In the genomic region with DNA sequence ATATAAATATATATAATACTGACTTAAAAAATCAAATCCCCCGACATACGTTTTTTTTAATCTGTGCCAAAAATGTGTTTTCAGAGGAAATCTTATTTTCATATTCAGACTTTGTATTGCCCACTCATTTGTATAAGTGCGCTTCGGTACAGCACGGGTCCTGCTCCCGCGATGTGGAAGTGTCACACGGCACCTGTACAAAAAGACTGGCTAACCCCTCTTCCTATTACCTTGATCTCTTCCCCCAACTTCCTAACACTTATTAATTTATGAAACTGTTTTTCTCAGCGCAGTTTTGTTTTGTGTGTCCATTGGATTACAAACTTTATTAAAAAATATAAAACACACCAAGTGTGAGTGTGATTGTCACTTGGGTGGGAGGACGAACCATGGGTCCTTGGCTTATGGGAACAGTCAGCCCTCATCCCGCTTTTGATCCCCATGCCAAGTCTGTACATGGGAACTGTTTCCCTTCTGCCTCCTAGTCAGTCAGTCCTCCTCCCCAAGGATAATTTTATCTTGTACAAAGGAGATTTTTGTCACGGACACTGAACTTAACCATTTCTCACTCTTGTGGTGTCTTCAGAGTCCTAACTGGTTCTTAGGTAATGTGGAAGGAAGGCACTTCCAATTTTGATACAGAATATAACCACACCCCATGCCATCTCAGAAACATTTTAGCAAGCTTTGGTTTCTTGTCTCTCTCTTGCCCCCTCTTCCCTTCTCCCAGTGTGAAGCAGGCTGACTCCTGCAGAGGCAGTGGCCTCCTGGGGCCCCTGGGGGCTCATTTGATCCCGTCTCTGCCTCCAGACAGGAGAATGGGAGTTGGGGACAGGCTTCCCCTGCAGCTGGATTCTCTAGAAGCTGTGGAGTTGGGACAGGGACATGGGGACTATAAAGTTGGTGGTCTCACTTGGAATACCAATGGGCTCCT, we compare ENCODE assay signal across 15 cellular contexts. TPM values are rescaled to one million over a fixed set of nuclear protein-coding genes. Genes with fewer than 3 reads are reported as not detected.
A peak's percentile ranks its signal among the peaks of the same experiment; 100 is the strongest.
DNase-seq lines count a peak whose midpoint lies in the region; ATAC-seq and TF ChIP-seq lines count a peak whose summit lies in the region.
"Had no signal": no experiment of that assay in that cellular context is flagged by ENCODE, and none has a peak within 500 bp of the region (broad histone marks: within the 10 kb centered on the region; RNA-seq: fewer than 3 reads in every experiment).

No MANE protein-coding gene starts in this region.

- H3K27me3 Mint-ChIP-seq in effector memory CD8-positive, alpha-beta T cell = no peaks in the 10 kb centered on the region
- no peaks in the 10 kb centered on the region for H3K27me3 Mint-ChIP-seq in stimulated activated naive B cell treated with anti-CD40 and anti-IgM and Interleukin-4, amounts not matched to agents 10 μg/mL and 1 μg/mL and 100 μg/mL, for 72 hours
- no peaks in the 10 kb centered on the region for H3K27me3 Mint-ChIP-seq in H9 (ENCODE audit: low read depth)
- H3K27me3 Mint-ChIP-seq: activated CD4-positive, alpha-beta T cell treated with anti-CD3 and anti-CD28 coated beads, Interleukin-2, amount 10 ng/mL, durations not matched to agents 24 days and 14 days; CD4-positive, CD25-positive, alpha-beta regulatory T cell had no signal

- no peak overlapping the region for H2BK120ac ChIP-seq in H9 (ENCODE audit: low read depth, low read length, poor library complexity, severe bottlenecking)

- H2AK5ac ChIP-seq in H9 (ENCODE audit: insufficient read length, low read length) = no peak overlapping the region

- H4K5ac ChIP-seq in H9 (ENCODE audit: insufficient read length, low read depth, low read length) = no peak overlapping the region

- H3K36me3 Mint-ChIP-seq in effector memory CD8-positive, alpha-beta T cell (ENCODE audit: insufficient read depth) = peaks cover 52% of the 10 kb centered on the region
- peaks cover 43 to 58% of the 10 kb centered on the region in 2 donors for H3K36me3 Mint-ChIP-seq in stimulated activated naive B cell treated with anti-CD40 and anti-IgM and Interleukin-4, amounts not matched to agents 10 μg/mL and 1 μg/mL and 100 μg/mL, for 72 hours
- peaks cover 24 to 66% (median 56%) of the 10 kb centered on the region in 3 experiments for H3K36me3 Mint-ChIP-seq in H9 (ENCODE audit: insufficient read depth in 1 of 3, low read depth in 3 of 3)

- no peaks in the 10 kb centered on the region for H3K79me1 ChIP-seq in H9 (ENCODE audit: insufficient read depth, low read depth, low read length, poor library complexity, severe bottlenecking)

- H2BK12ac ChIP-seq in H9 (ENCODE audit: insufficient read length, low read depth, low read length) = no peak overlapping the region

- no peak for TF ChIP-seq CTCF in VCaP (conservative IDR thresholded peaks at IDR 0.05)
- TF ChIP-seq CTCF in H9 (conservative IDR thresholded peaks at IDR 0.05) = no peak

- no peak overlapping the region for H3T11ph ChIP-seq in H9 (ENCODE audit: low read length)

- H2BK20ac ChIP-seq in H9 (ENCODE audit: low read depth, low read length, poor library complexity, severe bottlenecking) = no peak overlapping the region

- no peaks in the 10 kb centered on the region for H3K9me3 ChIP-seq in H9 (ENCODE audit: control insufficient read depth, low read depth, low read length)
- H3K9me3 ChIP-seq: left ventricle myocardium inferior had no signal

- H3K27ac Mint-ChIP-seq in effector memory CD8-positive, alpha-beta T cell = peak overlapping the region; percentile 15 to 71
- peak overlapping the region; percentile 83 for H3K27ac Mint-ChIP-seq in stimulated activated naive B cell treated with anti-CD40 and anti-IgM and Interleukin-4, amounts not matched to agents 10 μg/mL and 1 μg/mL and 100 μg/mL, for 72 hours
- H3K27ac Mint-ChIP-seq in H9 = no peak overlapping the region; a peak in 2 of 7 replicates

- H3K18ac ChIP-seq in H9 (ENCODE audit: insufficient read length, low read depth, low read length) = no peak overlapping the region

- H3K4me1 Mint-ChIP-seq in effector memory CD8-positive, alpha-beta T cell (ENCODE audit: low read depth in 2 of 2) = no peaks in the 10 kb centered on the region
- peaks cover 11 to 16% of the 10 kb centered on the region in 2 donors for H3K4me1 Mint-ChIP-seq in stimulated activated naive B cell treated with anti-CD40 and anti-IgM and Interleukin-4, amounts not matched to agents 10 μg/mL and 1 μg/mL and 100 μg/mL, for 72 hours
- peaks cover 5 to 6% of the 10 kb centered on the region in 2 experiments for H3K4me1 Mint-ChIP-seq in H9

- H2BK15ac ChIP-seq in H9 (ENCODE audit: low read depth, low read length) = no peak overlapping the region

- H3K4me3 Mint-ChIP-seq in effector memory CD8-positive, alpha-beta T cell = no peak overlapping the region
- H3K4me3 Mint-ChIP-seq in stimulated activated naive B cell treated with anti-CD40 and anti-IgM and Interleukin-4, amounts not matched to agents 10 μg/mL and 1 μg/mL and 100 μg/mL, for 72 hours = no peak overlapping the region
- no peak overlapping the region for H3K4me3 Mint-ChIP-seq in H9
- H3K4me3 Mint-ChIP-seq: activated CD4-positive, alpha-beta T cell treated with anti-CD3 and anti-CD28 coated beads, Interleukin-2, amount 10 ng/mL, durations not matched to agents 24 days and 14 days; activated T-cell treated with anti-CD3 and anti-CD28 coated beads, Interleukin-2, amount 50 U/mL, for 4 hours; CD4-positive, CD25-positive, alpha-beta regulatory T cell had no signal

- H3K4me1 ChIP-seq in H9 (ENCODE audit: insufficient read depth, low read length) = no peaks in the 10 kb centered on the region

- H3K4me2 ChIP-seq in H9 (ENCODE audit: insufficient read depth, insufficient read length, low read length) = no peak overlapping the region

- no peak overlapping the region for H4K91ac ChIP-seq in H9 (ENCODE audit: insufficient read length, low read depth, low read length)

- peak; percentile 50 for DNase-seq in activated CD8-positive, alpha-beta memory T cell treated with anti-CD3 and anti-CD28 coated beads, Interleukin-2, amount 50 U/mL, for 48 hours
- DNase-seq in activated CD8-positive, alpha-beta memory T cell treated with anti-CD3 and anti-CD28 coated beads for 24 hours = no peak
- DNase-seq in effector memory CD8-positive, alpha-beta T cell = no peak
- DNase-seq in stimulated activated naive B cell treated with anti-CD40 and anti-IgM and Interleukin-4, amounts not matched to agents 10 μg/mL and 1 μg/mL and 100 μg/mL, for 72 hours = no peak
- DNase-seq in H9 (no peak), SIG-M5 (lab: John Stamatoyannopoulos, UW) (no peak)
- DNase-seq: activated CD4-positive, alpha-beta T cell treated with anti-CD3 and anti-CD28 coated beads, Interleukin-2, amount 10 ng/mL, durations not matched to agents 24 days and 14 days; activated T-cell treated with anti-CD3 and anti-CD28 coated beads, Interleukin-2, amount 50 U/mL, for 4 hours; CD4-positive, CD25-positive, alpha-beta regulatory T cell; left ventricle myocardium inferior; NCI-H1694 treated with DMSO at 0.1 percent for 48 hours; NCI-H510A; T-helper 9 cell had no signal

- no peaks in the 10 kb centered on the region for H3K23me2 ChIP-seq in H9 (ENCODE audit: insufficient read length, low read depth, low read length, poor library complexity, severe bottlenecking)

- H3K23ac ChIP-seq in H9 (ENCODE audit: insufficient read length, low read depth, low read length) = no peak overlapping the region

- no peaks in the 10 kb centered on the region for H3K9me3 Mint-ChIP-seq in effector memory CD8-positive, alpha-beta T cell
- H3K9me3 Mint-ChIP-seq in stimulated activated naive B cell treated with anti-CD40 and anti-IgM and Interleukin-4, amounts not matched to agents 10 μg/mL and 1 μg/mL and 100 μg/mL, for 72 hours = no peaks in the 10 kb centered on the region
- H3K9me3 Mint-ChIP-seq in H9 = no peaks in the 10 kb centered on the region
- H3K9me3 Mint-ChIP-seq: activated CD4-positive, alpha-beta T cell treated with anti-CD3 and anti-CD28 coated beads, Interleukin-2, amount 10 ng/mL, durations not matched to agents 24 days and 14 days; activated T-cell treated with anti-CD3 and anti-CD28 coated beads, Interleukin-2, amount 50 U/mL, for 4 hours; CD4-positive, CD25-positive, alpha-beta regulatory T cell had no signal

- H3K4ac ChIP-seq in H9 (ENCODE audit: low read depth, low read length) = no peak overlapping the region

- WGBS in H9 (ENCODE audit: extremely low coverage, insufficient read length, low lambda C conversion rate) = no CpG with 5 or more reads among the region's 13 CpGs

- no peak overlapping the region for H3K56ac ChIP-seq in H9 (ENCODE audit: insufficient read length, low read depth, low read length)

- no peak overlapping the region for H2BK5ac ChIP-seq in H9 (ENCODE audit: insufficient read length, low read length)

- no peak overlapping the region for H3K9ac ChIP-seq in H9 (ENCODE audit: extremely low read depth, insufficient read length, low read length)

- H3K27me3 ChIP-seq in H9 (ENCODE audit: insufficient read depth, low read length) = no peaks in the 10 kb centered on the region

- no peaks in the 10 kb centered on the region for H3K79me2 ChIP-seq in H9 (ENCODE audit: insufficient read depth, low read length)

- H3K14ac ChIP-seq in H9 (ENCODE audit: insufficient read depth, low read length) = no peak overlapping the region

- H3K27ac ChIP-seq in VCaP = peak overlapping the region; percentile 8; the same call in 1 of the 2 replicates
- no peak overlapping the region for H3K27ac ChIP-seq in H9 (ENCODE audit: insufficient read length, low read depth, low read length)

- no peak for ATAC-seq in effector memory CD8-positive, alpha-beta T cell (replicated peaks)
- ATAC-seq in stimulated activated naive B cell treated with anti-CD40 and anti-IgM and Interleukin-4, amounts not matched to agents 10 μg/mL and 1 μg/mL and 100 μg/mL, for 72 hours (replicated peaks) = no peak
- ATAC-seq in HG03095 (IDR thresholded peaks at IDR 0.05; ENCODE audit: unreplicated experiment) = no peak
- ATAC-seq: activated T-cell treated with anti-CD3 and anti-CD28 coated beads, Interleukin-2, amount 50 U/mL, for 4 hours had no signal

- H4K8ac ChIP-seq in H9 (replicated peaks; ENCODE audit: insufficient read length, low read depth, low read length) = no peak overlapping the region

- no peak overlapping the region for H2AFZ ChIP-seq in H9 (ENCODE audit: low read length)

- H4K20me1 ChIP-seq in H9 (ENCODE audit: control insufficient read depth, insufficient read depth, insufficient read length) = no peaks in the 10 kb centered on the region

RNA-seq across cellular contexts. Expression of gene ZBTB17, which starts 35.5 kb away (rescaled TPM):
- total RNA-seq in H9 (2021) = 16.5 and 16.7 TPM in 2 replicates

Comparison
In these comparisons a context has a peak if more than half of its experiments do, and no peak if none do; other contexts are left out.
1. H3K27ac Mint-ChIP-seq: peak in effector memory CD8-positive, alpha-beta T cell (2 of 2) and stimulated activated naive B cell treated with anti-CD40 and anti-IgM and Interleukin-4, amounts not matched to agents 10 μg/mL and 1 μg/mL and 100 μg/mL, for 72 hours (single experiment); none in H9 (0 of 3).